ENCODE assay signal across 8 cellular contexts in genomic region chr6:27836080-27836782, GRCh38.
DNase-seq lines count a peak whose midpoint lies in the region; ATAC-seq and TF ChIP-seq lines count a peak whose summit lies in the region.

No MANE protein-coding gene starts in this region.

- 15 to 24% methylated on average over 3 of the region's 3 CpGs for WGBS in lung, 2 donors

- ATAC-seq in lung (ENCODE audit: insufficient read depth, low FRiP score) (no peak), GM21423 (IDR thresholded peaks at IDR 0.05; ENCODE audit: unreplicated experiment) (no peak)

- H3K4me3 ChIP-seq in astrocyte of the cerebellum (ENCODE audit: low read depth, low read length) (peak overlapping the region; percentile 67), lung (no peak overlapping the region)

- no peak overlapping the region for H3K4me3 Mint-ChIP-seq in activated T-cell treated with anti-CD3 and anti-CD28 coated beads, Interleukin-2, amount 50 U/mL, for 24 hours

- H3K27ac ChIP-seq in 22Rv1 (peak overlapping the region; percentile 100), lung (ENCODE audit: low read depth in 1 of 2, low read length in 1 of 2) (peak overlapping the region; percentile 92 to 100)

- H3K4me1 Mint-ChIP-seq in activated T-cell treated with anti-CD3 and anti-CD28 coated beads, Interleukin-2, amount 50 U/mL, for 24 hours (ENCODE audit: low read depth) = peaks cover 28% of the 10 kb centered on the region

- H3K9me3 ChIP-seq in lung (ENCODE audit: control insufficient read depth in 2 of 2, insufficient read depth in 1 of 2, low read length in 1 of 2) = no peaks in the 10 kb centered on the region

- in situ Hi-C loops in astrocyte of the cerebellum (cut with HindIII; ENCODE audit: low sequenced_read_pairs) = no loop called here

- H3K36me3 Mint-ChIP-seq in activated T-cell treated with anti-CD3 and anti-CD28 coated beads, Interleukin-2, amount 50 U/mL, for 24 hours (ENCODE audit: low read depth) = peaks cover 5% of the 10 kb centered on the region

- DNase-seq in HT-29 (ENCODE audit: low spot score) (peak; percentile 51), astrocyte of the cerebellum (ENCODE audit: low read depth) (no peak), lung (ENCODE audit: low spot score) (no peak), activated T-cell treated with anti-CD3 and anti-CD28 coated beads for 4 hours (no peak), SHP77 treated with DMSO at 0.1 percent for 48 hours (lab: John Stamatoyannopoulos, UW) (no peak)
- DNase-seq in activated T-cell treated with anti-CD3 and anti-CD28 coated beads, Interleukin-2, amount 50 U/mL, for 24 hours = no peak

- peaks cover 6% of the 10 kb centered on the region for H3K27me3 Mint-ChIP-seq in activated T-cell treated with anti-CD3 and anti-CD28 coated beads, Interleukin-2, amount 50 U/mL, for 24 hours

- no peak overlapping the region for H3K27ac Mint-ChIP-seq in activated T-cell treated with anti-CD3 and anti-CD28 coated beads, Interleukin-2, amount 50 U/mL, for 24 hours

- TF ChIP-seq CTCF in 22Rv1 (IDR thresholded peaks at IDR 0.05) (no peak), astrocyte of the cerebellum (IDR thresholded peaks at IDR 0.05; ENCODE audit: low read depth, low read length, missing control alignments) (no peak), lung (IDR thresholded peaks at IDR 0.05; ENCODE audit: control extremely low read depth, extremely low read depth) (no peak)

- H3K36me3 ChIP-seq in lung (ENCODE audit: control insufficient read depth in 2 of 2, insufficient read depth in 2 of 2, low read length in 2 of 2) = no peaks in the 10 kb centered on the region

- H3K9me3 Mint-ChIP-seq in activated T-cell treated with anti-CD3 and anti-CD28 coated beads, Interleukin-2, amount 50 U/mL, for 24 hours = no peaks in the 10 kb centered on the region

- no peaks in the 10 kb centered on the region for H3K27me3 ChIP-seq in lung (ENCODE audit: control insufficient read depth, insufficient read depth)

- H3K4me1 ChIP-seq in lung (ENCODE audit: control insufficient read depth in 2 of 2, insufficient read depth in 2 of 2, low read length in 2 of 2) = peaks cover 2 to 20% of the 10 kb centered on the region in 2 donors
